1 cellular context compared by ENCODE assay signal in genomic region chr1:39779821-39780220, GRCh38.
TF ChIP-seq lines count a peak whose summit lies in the region.

No MANE protein-coding gene starts in this region.

TF ChIP-seq in GM23338, 12 proteins besides CTCF, POLR2A, EP300 and RAD21:
- TF ChIP-seq REST (IDR thresholded peaks at IDR 0.05; ENCODE audit: unreplicated experiment) (no peak), STAT1 (IDR thresholded peaks at IDR 0.05; ENCODE audit: unreplicated experiment) (no peak)
